In genomic region chr12:62627181-62627580, GRCh38 we compare ENCODE assay signal across 29 cellular contexts.
"Had no signal": no experiment of that assay in that cellular context is flagged by ENCODE, and none has a peak within 500 bp of the region (broad histone marks: within the 10 kb centered on the region; RNA-seq: fewer than 3 reads in every experiment).

No MANE protein-coding gene starts in this region.

- H3K4me3 Mint-ChIP-seq: activated CD4-positive, alpha-beta memory T cell treated with anti-CD3 and anti-CD28 coated beads for 36 hours; activated CD4-positive, alpha-beta T cell treated with anti-CD3 and anti-CD28 coated beads for 36 hours; activated CD4-positive, alpha-beta T cell treated with anti-CD3 and anti-CD28 coated beads, Interleukin-2, amount 10 ng/mL, durations not matched to agents 24 days and 14 days; activated CD8-positive, alpha-beta memory T cell treated with anti-CD3 and anti-CD28 coated beads, Interleukin-2, amount 10 ng/mL, durations not matched to agents 7 days and 5 days; activated CD8-positive, alpha-beta T cell treated with anti-CD3 and anti-CD28 coated beads, Interleukin-2, amount 10 ng/mL, durations not matched to agents 7 days and 5 days; activated naive CD4-positive, alpha-beta T cell treated with anti-CD3 and anti-CD28 coated beads, Interleukin-2, amount 10 ng/mL, durations not matched to agents 7 days and 5 days; activated naive CD8-positive, alpha-beta T cell treated with anti-CD3 and anti-CD28 coated beads, Interleukin-2, amount 10 ng/mL, durations not matched to agents 7 days and 5 days; activated T-helper 1 cell treated with anti-CD3 and anti-CD28 coated beads, Interleukin-12 subunit alpha, Interleukin-12 subunit beta, Interleukin-2, Interleukin-4 antibody, amounts not matched to agents 30 ng/mL and 10 ng/mL and 1 ng/mL, durations not matched to agents 14 hours and 24 hours and 36 hours; brain; central memory CD8-positive, alpha-beta T cell; dendritic cell treated with granulocyte-macrophage colony-stimulating factor and Interleukin-4, amounts not matched to agents 40 ng/mL and 50 ng/mL, for 4 days had no signal

- H3K36me3 ChIP-seq: ascending aorta, gastrocnemius medialis, heart left ventricle had no signal

- H3K36me3 Mint-ChIP-seq: activated CD4-positive, alpha-beta memory T cell treated with anti-CD3 and anti-CD28 coated beads for 36 hours; activated naive CD4-positive, alpha-beta T cell treated with anti-CD3 and anti-CD28 coated beads, Interleukin-2, amount 10 ng/mL, durations not matched to agents 7 days and 5 days; brain had no signal

- H3K4me3 ChIP-seq: ascending aorta, coronary artery, dorsolateral prefrontal cortex, gastrocnemius medialis, heart left ventricle had no signal

- DNase-seq: activated CD4-positive, alpha-beta memory T cell treated with anti-CD3 and anti-CD28 coated beads for 36 hours; activated CD4-positive, alpha-beta T cell treated with anti-CD3 and anti-CD28 coated beads for 36 hours; activated CD4-positive, alpha-beta T cell treated with anti-CD3 and anti-CD28 coated beads, Interleukin-2, amount 10 ng/mL, durations not matched to agents 24 days and 14 days; activated CD4-positive, CD25-positive, alpha-beta regulatory T cell; activated CD4-positive, CD25-positive, alpha-beta regulatory T cell treated with anti-CD3 and anti-CD28 coated beads, Interleukin-2, amount 50 U/mL, for 72 hours; activated CD8-positive, alpha-beta memory T cell treated with anti-CD3 and anti-CD28 coated beads, Interleukin-2, amount 10 ng/mL, durations not matched to agents 7 days and 5 days; activated CD8-positive, alpha-beta memory T cell treated with anti-CD3 and anti-CD28 coated beads, Interleukin-2, amount 50 U/mL, for 4 hours; activated CD8-positive, alpha-beta T cell treated with anti-CD3 and anti-CD28 coated beads, Interleukin-2, amount 10 ng/mL, durations not matched to agents 7 days and 5 days; activated effector memory CD4-positive, alpha-beta T cell treated with anti-CD3 and anti-CD28 coated beads, Interleukin-2, amount 50 U/mL, for 16 hours; activated naive CD4-positive, alpha-beta T cell treated with anti-CD3 and anti-CD28 coated beads, Interleukin-2, amount 10 ng/mL, durations not matched to agents 7 days and 5 days; activated naive CD8-positive, alpha-beta T cell treated with anti-CD3 and anti-CD28 coated beads, Interleukin-2, amount 10 ng/mL, durations not matched to agents 7 days and 5 days; activated T-cell treated with anti-CD3 and anti-CD28 coated beads, Interleukin-2, amount 50 U/mL, for 1 hour; activated T-cell treated with anti-CD3 and anti-CD28 coated beads, Interleukin-2, amount 50 U/mL, for 48 hours; dorsolateral prefrontal cortex; effector memory CD4-positive, alpha-beta T cell; foreskin keratinocyte; gastrocnemius medialis; glutamatergic neuron; heart left ventricle; T-helper 9 cell had no signal

- ATAC-seq: activated CD4-positive, alpha-beta T cell treated with anti-CD3 and anti-CD28 coated beads for 36 hours; activated CD8-positive, alpha-beta memory T cell treated with anti-CD3 and anti-CD28 coated beads, Interleukin-2, amount 10 ng/mL, durations not matched to agents 7 days and 5 days; activated CD8-positive, alpha-beta T cell treated with anti-CD3 and anti-CD28 coated beads, Interleukin-2, amount 10 ng/mL, durations not matched to agents 7 days and 5 days; activated naive CD4-positive, alpha-beta T cell treated with anti-CD3 and anti-CD28 coated beads, Interleukin-2, amount 50 U/mL, for 72 hours; foreskin keratinocyte; gastrocnemius medialis; heart left ventricle had no signal

- H3K27ac Mint-ChIP-seq: activated CD4-positive, alpha-beta memory T cell treated with anti-CD3 and anti-CD28 coated beads for 36 hours; activated CD4-positive, alpha-beta T cell treated with anti-CD3 and anti-CD28 coated beads for 36 hours; activated CD4-positive, alpha-beta T cell treated with anti-CD3 and anti-CD28 coated beads, Interleukin-2, amount 10 ng/mL, durations not matched to agents 24 days and 14 days; activated CD8-positive, alpha-beta memory T cell treated with anti-CD3 and anti-CD28 coated beads, Interleukin-2, amount 10 ng/mL, durations not matched to agents 7 days and 5 days; activated CD8-positive, alpha-beta T cell treated with anti-CD3 and anti-CD28 coated beads, Interleukin-2, amount 10 ng/mL, durations not matched to agents 7 days and 5 days; activated naive CD4-positive, alpha-beta T cell treated with anti-CD3 and anti-CD28 coated beads, Interleukin-2, amount 10 ng/mL, durations not matched to agents 7 days and 5 days; activated naive CD4-positive, alpha-beta T cell treated with anti-CD3 and anti-CD28 coated beads, Interleukin-2, amount 50 U/mL, for 72 hours; activated naive CD8-positive, alpha-beta T cell treated with anti-CD3 and anti-CD28 coated beads, Interleukin-2, amount 10 ng/mL, durations not matched to agents 7 days and 5 days; activated T-helper 1 cell treated with anti-CD3 and anti-CD28 coated beads, Interleukin-12 subunit alpha, Interleukin-12 subunit beta, Interleukin-2, Interleukin-4 antibody, amounts not matched to agents 30 ng/mL and 10 ng/mL and 1 ng/mL, durations not matched to agents 14 hours and 24 hours and 36 hours; activated T-helper 2 cell treated with anti-CD3 and anti-CD28 coated beads, Interferon-gamma antibody, Interleukin-2, Interleukin-4, amounts not matched to agents 10 μg/mL and 5 μg/mL and 100 μg/mL, durations not matched to agents 14 hours and 24 hours and 36 hours; dendritic cell treated with granulocyte-macrophage colony-stimulating factor and Interleukin-4, amounts not matched to agents 40 ng/mL and 50 ng/mL, for 4 days had no signal

- H3K4me1 Mint-ChIP-seq: central memory CD8-positive, alpha-beta T cell had no signal

- H3K4me1 ChIP-seq: ascending aorta had no signal

- H3K9me3 Mint-ChIP-seq: activated CD4-positive, alpha-beta memory T cell treated with anti-CD3 and anti-CD28 coated beads for 36 hours; activated CD4-positive, alpha-beta T cell treated with anti-CD3 and anti-CD28 coated beads, Interleukin-2, amount 10 ng/mL, durations not matched to agents 24 days and 14 days; activated naive CD4-positive, alpha-beta T cell treated with anti-CD3 and anti-CD28 coated beads, Interleukin-2, amount 10 ng/mL, durations not matched to agents 7 days and 5 days; activated naive CD4-positive, alpha-beta T cell treated with anti-CD3 and anti-CD28 coated beads, Interleukin-2, amount 50 U/mL, for 72 hours; activated naive CD8-positive, alpha-beta T cell treated with anti-CD3 and anti-CD28 coated beads, Interleukin-2, amount 10 ng/mL, durations not matched to agents 7 days and 5 days; activated T-helper 1 cell treated with anti-CD3 and anti-CD28 coated beads, Interleukin-12 subunit alpha, Interleukin-12 subunit beta, Interleukin-2, Interleukin-4 antibody, amounts not matched to agents 30 ng/mL and 10 ng/mL and 1 ng/mL, durations not matched to agents 14 hours and 24 hours and 36 hours; activated T-helper 2 cell treated with anti-CD3 and anti-CD28 coated beads, Interferon-gamma antibody, Interleukin-2, Interleukin-4, amounts not matched to agents 10 μg/mL and 5 μg/mL and 100 μg/mL, durations not matched to agents 14 hours and 24 hours and 36 hours; central memory CD8-positive, alpha-beta T cell; dendritic cell treated with granulocyte-macrophage colony-stimulating factor and Interleukin-4, amounts not matched to agents 40 ng/mL and 50 ng/mL, for 4 days had no signal

- H3K27me3 ChIP-seq: ascending aorta, dorsolateral prefrontal cortex, foreskin keratinocyte had no signal

- H3K9me3 ChIP-seq: ascending aorta, gastrocnemius medialis, heart left ventricle had no signal

- H3K27ac ChIP-seq: ascending aorta, coronary artery, dorsolateral prefrontal cortex, epithelial cell of prostate, foreskin keratinocyte, gastrocnemius medialis, heart left ventricle had no signal
